8 cellular contexts compared by ENCODE assay signal in the genomic region with DNA sequence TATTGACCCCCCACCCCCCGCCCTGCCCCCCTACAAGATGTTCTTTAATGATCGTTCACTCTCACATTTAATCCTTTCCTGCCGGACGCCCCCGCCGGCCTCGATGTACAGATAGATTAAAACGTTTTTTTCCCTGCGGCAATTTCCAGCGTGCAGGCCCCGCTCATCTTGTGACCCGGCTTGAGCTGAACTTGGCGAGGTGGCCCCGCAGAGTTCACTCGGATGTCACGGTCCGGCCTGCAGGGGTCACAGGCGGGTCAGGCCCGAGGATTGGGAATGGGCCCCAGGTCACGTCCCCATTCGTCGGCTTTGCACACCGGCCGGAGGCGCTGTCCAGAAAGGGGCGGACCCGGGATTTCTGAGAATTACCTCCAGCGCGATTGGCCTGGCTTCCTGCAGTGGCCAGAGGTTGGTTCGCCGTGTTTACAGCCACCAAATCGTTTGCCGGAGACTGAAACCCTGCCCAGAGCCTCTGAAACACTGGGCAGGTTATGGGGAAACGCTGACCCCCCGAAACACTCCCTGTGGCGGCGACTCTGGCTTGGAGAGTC. TPM values are rescaled to one million over a fixed set of nuclear protein-coding genes. Genes with fewer than 3 reads are reported as not detected.
DNase-seq lines count a peak whose midpoint lies in the region; ATAC-seq lines count a peak whose summit lies in the region.

No MANE protein-coding gene starts in this region.

- peak overlapping the region; percentile 39 to 67 (median 54) for H3K4me3 ChIP-seq in subcutaneous abdominal adipose tissue (ENCODE audit: low read depth in 1 of 5, low read length in 5 of 5)

- peaks cover 2 to 50% (median 48%) of the 10 kb centered on the region in 5 donors for H3K4me1 ChIP-seq in subcutaneous abdominal adipose tissue (ENCODE audit: control insufficient read depth in 5 of 5, insufficient read depth in 5 of 5, low read length in 5 of 5)

- peaks cover 72 to 84% (median 78%) of the 10 kb centered on the region in 5 donors for H3K27me3 ChIP-seq in subcutaneous abdominal adipose tissue (ENCODE audit: control insufficient read depth in 5 of 5, insufficient read depth in 4 of 5, low read length in 5 of 5)

- CTCF ChIA-PET in activated CD8-positive, alpha-beta memory T cell treated with anti-CD3 and anti-CD28 coated beads, Interleukin-2, amount 10 ng/mL, durations not matched to agents 7 days and 5 days (lab: Charles Lee), result interaction anchor here (1.9 kb wide), 1 partner anchor 9 kb away, joined by 8 read pairs; no protein-coding TSS in a partner anchor

- H3K4me3 Mint-ChIP-seq in activated CD8-positive, alpha-beta memory T cell treated with anti-CD3 and anti-CD28 coated beads, Interleukin-2, amount 10 ng/mL, durations not matched to agents 7 days and 5 days, result peak overlapping the region; percentile 41
- H3K4me3 Mint-ChIP-seq in activated naive CD8-positive, alpha-beta T cell treated with anti-CD3 and anti-CD28 coated beads, Interleukin-2, amount 50 U/mL, for 24 hours, result peak overlapping the region; percentile 45

- H3K36me3 Mint-ChIP-seq in activated CD8-positive, alpha-beta memory T cell treated with anti-CD3 and anti-CD28 coated beads, Interleukin-2, amount 10 ng/mL, durations not matched to agents 7 days and 5 days, result no peaks in the 10 kb centered on the region
- no peaks in the 10 kb centered on the region for H3K36me3 Mint-ChIP-seq in activated naive CD8-positive, alpha-beta T cell treated with anti-CD3 and anti-CD28 coated beads, Interleukin-2, amount 50 U/mL, for 24 hours (ENCODE audit: low read depth)

- no peak for DNase-seq in activated CD8-positive, alpha-beta memory T cell treated with anti-CD3 and anti-CD28 coated beads, Interleukin-2, amount 10 ng/mL, durations not matched to agents 7 days and 5 days
- no peak for DNase-seq in activated CD8-positive, alpha-beta memory T cell treated with anti-CD3 and anti-CD28 coated beads for 24 hours
- DNase-seq in activated naive CD8-positive, alpha-beta T cell treated with anti-CD3 and anti-CD28 coated beads, Interleukin-2, amount 50 U/mL, for 24 hours, result no peak
- DNase-seq in left kidney (ENCODE audit: low read depth, low spot score), result peak; percentile 72
- no peak for DNase-seq in activated CD4-positive, CD25-positive, alpha-beta regulatory T cell (lab: John Stamatoyannopoulos, UW)
- no peak for DNase-seq in stimulated activated CD4-positive, alpha-beta T cell treated with anti-CD3 and anti-CD28 coated beads, Interleukin-12 subunit alpha, Interleukin-12 subunit beta, amount 100 ng/mL, for 4 hours
- DNase-seq in NCI-H1048 (lab: John Stamatoyannopoulos, UW), result no peak

- H3K9ac ChIP-seq in subcutaneous abdominal adipose tissue (ENCODE audit: low read length in 5 of 5), result no peak overlapping the region

- no peaks in the 10 kb centered on the region for H3K9me3 ChIP-seq in subcutaneous abdominal adipose tissue (ENCODE audit: control insufficient read depth in 5 of 5, low read length in 5 of 5)

- H3K27ac Mint-ChIP-seq in activated CD8-positive, alpha-beta memory T cell treated with anti-CD3 and anti-CD28 coated beads, Interleukin-2, amount 10 ng/mL, durations not matched to agents 7 days and 5 days, result no peak overlapping the region
- H3K27ac Mint-ChIP-seq in activated naive CD8-positive, alpha-beta T cell treated with anti-CD3 and anti-CD28 coated beads, Interleukin-2, amount 50 U/mL, for 24 hours, result no peak overlapping the region

- H3K27me3 Mint-ChIP-seq in activated CD8-positive, alpha-beta memory T cell treated with anti-CD3 and anti-CD28 coated beads, Interleukin-2, amount 10 ng/mL, durations not matched to agents 7 days and 5 days, result peaks cover 91% of the 10 kb centered on the region
- H3K27me3 Mint-ChIP-seq in activated naive CD8-positive, alpha-beta T cell treated with anti-CD3 and anti-CD28 coated beads, Interleukin-2, amount 50 U/mL, for 24 hours, result peaks cover 89% of the 10 kb centered on the region

- no peak for ATAC-seq in activated CD8-positive, alpha-beta memory T cell treated with anti-CD3 and anti-CD28 coated beads, Interleukin-2, amount 10 ng/mL, durations not matched to agents 7 days and 5 days
- no peak for ATAC-seq in activated naive CD8-positive, alpha-beta T cell treated with anti-CD3 and anti-CD28 coated beads, Interleukin-2, amount 50 U/mL, for 24 hours

- no peaks in the 10 kb centered on the region for H3K36me3 ChIP-seq in subcutaneous abdominal adipose tissue (ENCODE audit: control insufficient read depth in 5 of 5, insufficient read depth in 5 of 5, low read length in 5 of 5)

- no peak overlapping the region for H3K27ac ChIP-seq in subcutaneous abdominal adipose tissue (ENCODE audit: low read depth, low read length)

- no peaks in the 10 kb centered on the region for H3K9me3 Mint-ChIP-seq in activated CD8-positive, alpha-beta memory T cell treated with anti-CD3 and anti-CD28 coated beads, Interleukin-2, amount 10 ng/mL, durations not matched to agents 7 days and 5 days (ENCODE audit: low read depth)
- no peaks in the 10 kb centered on the region for H3K9me3 Mint-ChIP-seq in activated naive CD8-positive, alpha-beta T cell treated with anti-CD3 and anti-CD28 coated beads, Interleukin-2, amount 50 U/mL, for 24 hours

- H3K4me1 Mint-ChIP-seq in activated CD8-positive, alpha-beta memory T cell treated with anti-CD3 and anti-CD28 coated beads, Interleukin-2, amount 10 ng/mL, durations not matched to agents 7 days and 5 days, result peaks cover 47% of the 10 kb centered on the region
- H3K4me1 Mint-ChIP-seq in activated naive CD8-positive, alpha-beta T cell treated with anti-CD3 and anti-CD28 coated beads, Interleukin-2, amount 50 U/mL, for 24 hours, result peaks cover 34% of the 10 kb centered on the region

RNA-seq across cellular contexts. Expression of a gene that starts 1.9 kb away (rescaled TPM):
- total RNA-seq in activated CD8-positive, alpha-beta memory T cell treated with anti-CD3 and anti-CD28 coated beads, Interleukin-2, amount 10 ng/mL, durations not matched to agents 7 days and 5 days, result not detected

RNA-seq across cellular contexts. Expression of a gene that starts 11.2 kb away (rescaled TPM):
- total RNA-seq in activated CD8-positive, alpha-beta memory T cell treated with anti-CD3 and anti-CD28 coated beads, Interleukin-2, amount 10 ng/mL, durations not matched to agents 7 days and 5 days, result under 1 TPM; 0.05 to 0.18 TPM
